25 cellular contexts compared by ENCODE assay signal in the genomic region with DNA sequence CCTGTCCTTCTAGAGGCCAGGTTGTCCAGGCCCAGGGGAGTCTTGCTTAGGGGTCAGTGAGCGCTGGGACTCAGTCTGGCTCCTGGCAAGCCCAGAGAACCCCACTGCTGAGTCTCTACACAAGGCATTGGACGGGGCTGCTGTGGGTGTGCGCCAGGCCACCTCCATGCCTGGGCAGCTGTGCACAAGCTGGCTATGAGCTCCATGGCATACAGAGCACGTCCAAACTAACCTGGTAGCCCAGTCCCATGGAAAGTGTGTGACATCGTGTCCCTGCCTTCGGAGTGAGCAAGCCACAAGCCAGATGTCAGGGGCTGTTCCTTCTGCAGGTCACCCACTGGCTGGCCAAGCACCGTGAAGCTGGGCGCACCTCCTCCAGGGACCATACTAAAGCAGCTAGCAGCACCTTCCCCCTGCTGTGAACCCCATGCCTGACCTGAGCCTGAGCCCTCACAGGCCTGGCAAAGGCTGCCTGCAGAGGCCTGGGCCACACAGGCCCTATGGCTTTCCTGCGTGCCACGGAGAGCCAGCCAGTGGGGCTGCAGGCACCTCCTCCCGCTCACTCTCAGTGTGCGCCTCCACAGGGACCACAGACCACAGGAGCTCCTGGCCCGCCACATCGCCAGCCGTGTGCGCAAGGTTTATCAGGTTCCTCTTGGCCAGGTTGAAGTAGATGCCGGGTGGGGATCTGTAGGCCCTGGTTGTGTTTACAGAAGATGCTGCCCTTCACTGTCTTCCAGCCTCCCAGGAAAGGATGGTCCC.
A peak's percentile ranks its signal among the peaks of the same experiment; 100 is the strongest.
DNase-seq lines count a peak whose midpoint lies in the region; ATAC-seq and TF ChIP-seq lines count a peak whose summit lies in the region.
"Had no signal": no experiment of that assay in that cellular context is flagged by ENCODE, and none has a peak within 500 bp of the region (broad histone marks: within the 10 kb centered on the region; RNA-seq: fewer than 3 reads in every experiment).

No MANE protein-coding gene starts in this region.

- H3K27me3 Mint-ChIP-seq in endodermal cell (ENCODE audit: insufficient read depth) = no peaks in the 10 kb centered on the region
- no peaks in the 10 kb centered on the region for H3K27me3 Mint-ChIP-seq in natural killer cell treated with Interleukin-12 subunit alpha and Interleukin-12 subunit beta and Interleukin-15 and Interleukin-18, amount 100 ng/mL, for 72 hours
- H3K27me3 Mint-ChIP-seq: activated CD4-positive, alpha-beta T cell treated with anti-CD3 and anti-CD28 coated beads, Interleukin-2, amount 10 ng/mL, durations not matched to agents 7 days and 5 days; naive B cell had no signal

- no peak overlapping the region for H3K4me3 ChIP-seq in right atrium auricular region
- no peak overlapping the region for H3K4me3 ChIP-seq in endodermal cell (ENCODE audit: low read length)
- no peak overlapping the region for H3K4me3 ChIP-seq in vagina
- H3K4me3 ChIP-seq: SK-N-MC, thyroid gland had no signal

- 95 to 97% methylated on average over 11 to 17 of the region's 17 CpGs for WGBS in endodermal cell (ENCODE audit: insufficient coverage in 1 of 2, insufficient read length in 1 of 2), 2 experiments

- no peak overlapping the region for H3K27ac ChIP-seq in right atrium auricular region
- H3K27ac ChIP-seq in endodermal cell (ENCODE audit: low read depth, low read length) = no peak overlapping the region
- no peak overlapping the region for H3K27ac ChIP-seq in vagina
- H3K27ac ChIP-seq: RWPE1, SK-N-MC, thyroid gland had no signal

- peaks cover 28% of the 10 kb centered on the region for H3K36me3 Mint-ChIP-seq in endodermal cell (ENCODE audit: low read depth)
- peaks cover 18% of the 10 kb centered on the region for H3K36me3 Mint-ChIP-seq in natural killer cell treated with Interleukin-12 subunit alpha and Interleukin-12 subunit beta and Interleukin-15 and Interleukin-18, amount 100 ng/mL, for 72 hours

- TF ChIP-seq CTCF in right atrium auricular region (IDR thresholded peaks at IDR 0.05) (no peak), endodermal cell (conservative IDR thresholded peaks at IDR 0.05) (no peak), vagina (IDR thresholded peaks at IDR 0.05) (no peak)

- H3K4me3 Mint-ChIP-seq in endodermal cell = no peak overlapping the region
- no peak overlapping the region for H3K4me3 Mint-ChIP-seq in natural killer cell treated with Interleukin-12 subunit alpha and Interleukin-12 subunit beta and Interleukin-15 and Interleukin-18, amount 100 ng/mL, for 72 hours
- H3K4me3 Mint-ChIP-seq: activated CD4-positive, alpha-beta T cell treated with anti-CD3 and anti-CD28 coated beads, Interleukin-2, amount 10 ng/mL, durations not matched to agents 7 days and 5 days; activated naive CD4-positive, alpha-beta T cell treated with anti-CD3 and anti-CD28 coated beads for 36 hours had no signal

- no peak for TF ChIP-seq POLR2A in vagina (IDR thresholded peaks at IDR 0.05)

- no peaks in the 10 kb centered on the region for H3K27me3 ChIP-seq in right atrium auricular region
- no peaks in the 10 kb centered on the region for H3K27me3 ChIP-seq in endodermal cell (ENCODE audit: control insufficient read depth, insufficient read depth, low read length, poor library complexity, severe bottlenecking)
- no peaks in the 10 kb centered on the region for H3K27me3 ChIP-seq in vagina
- H3K27me3 ChIP-seq: thyroid gland had no signal

- H3K36me3 ChIP-seq in right atrium auricular region = no peaks in the 10 kb centered on the region
- no peaks in the 10 kb centered on the region for H3K36me3 ChIP-seq in endodermal cell (ENCODE audit: control insufficient read depth, insufficient read depth, low read length)
- no peaks in the 10 kb centered on the region for H3K36me3 ChIP-seq in vagina
- H3K36me3 ChIP-seq: thyroid gland had no signal

- H3K9me3 ChIP-seq in right atrium auricular region (peaks cover 4 to 22% of the 10 kb centered on the region in 2 donors), endodermal cell (ENCODE audit: control insufficient read depth, low read length) (peaks cover 10% of the 10 kb centered on the region), vagina (peaks cover 2% of the 10 kb centered on the region)
- H3K9me3 ChIP-seq: thyroid gland had no signal

- peaks cover 23% of the 10 kb centered on the region for H3K9me3 Mint-ChIP-seq in endodermal cell
- peaks cover 12% of the 10 kb centered on the region for H3K9me3 Mint-ChIP-seq in natural killer cell treated with Interleukin-12 subunit alpha and Interleukin-12 subunit beta and Interleukin-15 and Interleukin-18, amount 100 ng/mL, for 72 hours

- H3K4me1 Mint-ChIP-seq in endodermal cell = no peaks in the 10 kb centered on the region
- peaks cover 0 to 3% of the 10 kb centered on the region in 2 donors for H3K4me1 Mint-ChIP-seq in natural killer cell treated with Interleukin-12 subunit alpha and Interleukin-12 subunit beta and Interleukin-15 and Interleukin-18, amount 100 ng/mL, for 72 hours (ENCODE audit: low read depth in 2 of 2)
- H3K4me1 Mint-ChIP-seq: activated CD4-positive, alpha-beta T cell treated with anti-CD3 and anti-CD28 coated beads, Interleukin-2, amount 10 ng/mL, durations not matched to agents 7 days and 5 days had no signal

- no peak overlapping the region for H3K9ac ChIP-seq in endodermal cell (ENCODE audit: extremely low read depth, low read length, poor library complexity, severe bottlenecking)

- intact Hi-C loops in left cardiac atrium (cut with DNase I) = no loop called here
- intact Hi-C loops in vagina (cut with DNase I) = no loop called here

- H3K27ac Mint-ChIP-seq in endodermal cell = no peak overlapping the region
- H3K27ac Mint-ChIP-seq in natural killer cell treated with Interleukin-12 subunit alpha and Interleukin-12 subunit beta and Interleukin-15 and Interleukin-18, amount 100 ng/mL, for 72 hours = no peak overlapping the region
- H3K27ac Mint-ChIP-seq: activated CD4-positive, alpha-beta T cell treated with anti-CD3 and anti-CD28 coated beads, Interleukin-2, amount 10 ng/mL, durations not matched to agents 7 days and 5 days; activated naive CD4-positive, alpha-beta T cell treated with anti-CD3 and anti-CD28 coated beads for 36 hours; naive B cell had no signal

- DNase-seq in right atrium auricular region (ENCODE audit: low spot score) (peak; percentile 50), left cardiac atrium (no peak), endodermal cell (peak; percentile 30), vagina (ENCODE audit: extremely low spot score in 2 of 2) (peak; percentile 76 to 90), NCI-H2227 (lab: John Stamatoyannopoulos, UW; ENCODE audit: unreplicated experiment) (no peak), NCI-H1694 treated with DMSO at 0.1 percent for 48 hours (lab: John Stamatoyannopoulos, UW) (no peak), HuH-7.5 (ENCODE audit: low spot score) (no peak)
- DNase-seq in natural killer cell treated with Interleukin-12 subunit alpha and Interleukin-12 subunit beta and Interleukin-15 and Interleukin-18, amount 100 ng/mL, for 72 hours (ENCODE audit: low spot score) = no peak
- DNase-seq: activated CD4-positive, alpha-beta T cell treated with anti-CD3 and anti-CD28 coated beads, Interleukin-2, amount 10 ng/mL, durations not matched to agents 7 days and 5 days; activated naive CD4-positive, alpha-beta T cell treated with anti-CD3 and anti-CD28 coated beads for 36 hours; EL; HCEC 1CT; mesenchymal stem cell; naive B cell; NCI-H1048; NCI-H187 treated with DMSO at 0.1 percent for 48 hours; NCI-H69; retina; stimulated activated CD4-positive, alpha-beta T cell treated with anti-CD3 and anti-CD28 coated beads, Interleukin-12 subunit alpha, Interleukin-12 subunit beta, amount 100 ng/mL, for 4 hours; stimulated activated CD4-positive, alpha-beta T cell treated with anti-CD3 and anti-CD28 coated beads, Interleukin-4, amount 100 ng/mL, for 4 hours; stimulated activated naive CD4-positive, alpha-beta T cell; T-helper 2 cell; thyroid gland had no signal

- no peaks in the 10 kb centered on the region for H3K4me1 ChIP-seq in right atrium auricular region
- no peaks in the 10 kb centered on the region for H3K4me1 ChIP-seq in endodermal cell (ENCODE audit: control insufficient read depth, insufficient read depth, low read length)
- H3K4me1 ChIP-seq in vagina = no peaks in the 10 kb centered on the region
- H3K4me1 ChIP-seq: thyroid gland had no signal

- no peak for ATAC-seq in left cardiac atrium
- ATAC-seq in natural killer cell treated with Interleukin-12 subunit alpha and Interleukin-12 subunit beta and Interleukin-15 and Interleukin-18, amount 100 ng/mL, for 72 hours = peak; percentile 48 to 50

Comparison
In these comparisons a context has a peak if more than half of its experiments do, and no peak if none do; other contexts are left out.
1. DNase-seq: peak in right atrium auricular region (single experiment), endodermal cell (single experiment) and vagina (2 of 2); none in left cardiac atrium (single experiment), natural killer cell treated with Interleukin-12 subunit alpha and Interleukin-12 subunit beta and Interleukin-15 and Interleukin-18, amount 100 ng/mL, for 72 hours (single experiment), NCI-H2227 (single experiment), NCI-H1694 treated with DMSO at 0.1 percent for 48 hours (single experiment) and HuH-7.5 (single experiment).
2. ATAC-seq: peak in natural killer cell treated with Interleukin-12 subunit alpha and Interleukin-12 subunit beta and Interleukin-15 and Interleukin-18, amount 100 ng/mL, for 72 hours (2 of 2); none in left cardiac atrium (0 of 2).